In the genomic region with DNA sequence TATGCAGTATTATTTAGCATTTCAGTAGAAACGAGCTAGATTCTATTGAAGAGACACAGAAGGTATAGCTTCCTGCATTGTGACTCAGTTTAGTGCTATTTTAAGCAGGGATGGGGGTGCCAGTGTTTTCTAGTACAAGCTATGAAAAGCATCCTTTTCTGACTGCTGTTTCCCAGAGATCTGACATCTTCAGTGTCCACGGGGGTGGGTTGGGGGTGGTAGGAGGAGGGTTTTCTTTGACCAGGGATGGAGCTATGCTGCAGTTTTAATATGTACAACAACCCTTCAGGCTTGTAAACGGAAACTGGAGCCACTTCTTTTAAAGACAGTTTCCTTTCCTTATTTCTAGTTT, we compare ENCODE assay signal across 9 cellular contexts. TPM values are rescaled to one million over a fixed set of nuclear protein-coding genes. Genes with fewer than 3 reads are reported as not detected.
DNase-seq lines count a peak whose midpoint lies in the region; ATAC-seq and TF ChIP-seq lines count a peak whose summit lies in the region.
"Had no signal": no experiment of that assay in that cellular context is flagged by ENCODE, and none has a peak within 500 bp of the region (broad histone marks: within the 10 kb centered on the region; RNA-seq: fewer than 3 reads in every experiment).

No MANE protein-coding gene starts in this region.

- H3K9me3 ChIP-seq in RWPE2 (ENCODE audit: severe bottlenecking) (no peaks in the 10 kb centered on the region), skeletal muscle tissue (ENCODE audit: control insufficient read depth in 3 of 3, low read length in 3 of 3) (no peaks in the 10 kb centered on the region)

- H3K36me3 Mint-ChIP-seq in activated T-helper 2 cell treated with anti-CD3 and anti-CD28 coated beads, Interferon-gamma antibody, Interleukin-2, Interleukin-4, amounts not matched to agents 10 μg/mL and 5 μg/mL and 100 μg/mL, durations not matched to agents 14 hours and 24 hours and 36 hours (ENCODE audit: low read depth) = no peaks in the 10 kb centered on the region

- H3K36me3 ChIP-seq in RWPE2 (ENCODE audit: low read depth) (no peaks in the 10 kb centered on the region), skeletal muscle tissue (ENCODE audit: control insufficient read depth in 3 of 3, insufficient read depth in 3 of 3, low read length in 3 of 3) (no peaks in the 10 kb centered on the region)

- H3K9ac ChIP-seq in skeletal muscle tissue (ENCODE audit: low read depth in 1 of 3, low read length in 3 of 3) = peak overlapping the region in 2 of 3 donors; percentile 28 to 93

- peaks cover 6% of the 10 kb centered on the region for H3K4me1 Mint-ChIP-seq in activated T-helper 2 cell treated with anti-CD3 and anti-CD28 coated beads, Interferon-gamma antibody, Interleukin-2, Interleukin-4, amounts not matched to agents 10 μg/mL and 5 μg/mL and 100 μg/mL, durations not matched to agents 14 hours and 24 hours and 36 hours (ENCODE audit: low read depth)

- intact Hi-C loops in head of caudate nucleus (cut with DNase I) = no loop called here
- intact Hi-C loops in activated T-helper 2 cell treated with anti-CD3 and anti-CD28 coated beads, Interferon-gamma antibody, Interleukin-2, Interleukin-4, amounts not matched to agents 10 μg/mL and 5 μg/mL and 100 μg/mL, durations not matched to agents 14 hours and 24 hours and 36 hours (cut with micrococcal nuclease) = no loop called here

- H3K4me3 ChIP-seq in RWPE2 (ENCODE audit: severe bottlenecking) (no peak overlapping the region), skeletal muscle tissue (ENCODE audit: low read length in 3 of 3) (peak overlapping the region; percentile 90 to 93 (median 90))

- H3K27me3 Mint-ChIP-seq in activated T-helper 2 cell treated with anti-CD3 and anti-CD28 coated beads, Interferon-gamma antibody, Interleukin-2, Interleukin-4, amounts not matched to agents 10 μg/mL and 5 μg/mL and 100 μg/mL, durations not matched to agents 14 hours and 24 hours and 36 hours (ENCODE audit: low read depth) = peaks cover 28% of the 10 kb centered on the region

- ATAC-seq in RWPE2 (ENCODE audit: low read depth) = no peak

- no peak for TF ChIP-seq CTCF in RWPE2 (IDR thresholded peaks at IDR 0.05; ENCODE audit: poor library complexity, severe bottlenecking)

- no peaks in the 10 kb centered on the region for H3K9me3 Mint-ChIP-seq in activated T-helper 2 cell treated with anti-CD3 and anti-CD28 coated beads, Interferon-gamma antibody, Interleukin-2, Interleukin-4, amounts not matched to agents 10 μg/mL and 5 μg/mL and 100 μg/mL, durations not matched to agents 14 hours and 24 hours and 36 hours

- H3K4me3 Mint-ChIP-seq in activated T-helper 2 cell treated with anti-CD3 and anti-CD28 coated beads, Interferon-gamma antibody, Interleukin-2, Interleukin-4, amounts not matched to agents 10 μg/mL and 5 μg/mL and 100 μg/mL, durations not matched to agents 14 hours and 24 hours and 36 hours (ENCODE audit: low read depth) = no peak overlapping the region

- H3K27ac ChIP-seq in RWPE2 (ENCODE audit: poor library complexity, severe bottlenecking) (peak overlapping the region; percentile 97), skeletal muscle tissue (ENCODE audit: low read depth, low read length) (no peak overlapping the region)
- H3K27ac ChIP-seq: VCaP had no signal

- H3K27me3 ChIP-seq in RWPE2 (ENCODE audit: insufficient read depth, poor library complexity, severe bottlenecking) = no peaks in the 10 kb centered on the region
- H3K27me3 ChIP-seq in skeletal muscle tissue (ENCODE audit: control insufficient read depth in 3 of 3, insufficient read depth in 3 of 3, low read length in 3 of 3) = no peaks in the 10 kb centered on the region

- peak; percentile 81 for DNase-seq in GM04504 (ENCODE audit: low read depth)
- no peak for DNase-seq in RWPE2 (ENCODE audit: low spot score)
- peak in 40 of 42 donors; percentile 14 to 78 (median 49) for DNase-seq in head of caudate nucleus
- DNase-seq in effector CD4-positive, alpha-beta T cell = no peak
- DNase-seq in activated T-helper 2 cell treated with anti-CD3 and anti-CD28 coated beads, Interferon-gamma antibody, Interleukin-2, Interleukin-4, amounts not matched to agents 10 μg/mL and 5 μg/mL and 100 μg/mL, durations not matched to agents 14 hours and 24 hours and 36 hours (ENCODE audit: low spot score) = no peak
- no peak for DNase-seq in activated CD8-positive, alpha-beta memory T cell treated with anti-CD3 and anti-CD28 coated beads for 24 hours
- DNase-seq: effector CD8-positive, alpha-beta T cell had no signal

- H3K27ac Mint-ChIP-seq in activated T-helper 2 cell treated with anti-CD3 and anti-CD28 coated beads, Interferon-gamma antibody, Interleukin-2, Interleukin-4, amounts not matched to agents 10 μg/mL and 5 μg/mL and 100 μg/mL, durations not matched to agents 14 hours and 24 hours and 36 hours = no peak overlapping the region

- H3K4me1 ChIP-seq in RWPE2 (ENCODE audit: insufficient read depth, poor library complexity, severe bottlenecking) (peaks cover 9% of the 10 kb centered on the region), skeletal muscle tissue (ENCODE audit: control insufficient read depth in 3 of 3, insufficient read depth in 3 of 3, low read length in 3 of 3) (peaks cover 10 to 12% (median 11%) of the 10 kb centered on the region in 3 donors)

RNA-seq across cellular contexts. Expression of a gene that starts 2.7 kb away (rescaled TPM):
- 11.0 TPM for total RNA-seq in skeletal muscle tissue
- not detected in 2 replicates for total RNA-seq in activated T-helper 2 cell treated with anti-CD3 and anti-CD28 coated beads, Interferon-gamma antibody, Interleukin-2, Interleukin-4, amounts not matched to agents 10 μg/mL and 5 μg/mL and 100 μg/mL, durations not matched to agents 14 hours and 24 hours and 36 hours

Comparison
In these comparisons a context has a peak if more than half of its experiments do, and no peak if none do; other contexts are left out.
1. DNase-seq: peak in GM04504 (single experiment) and head of caudate nucleus (40 of 42); none in RWPE2 (single experiment), effector CD4-positive, alpha-beta T cell (single experiment), activated T-helper 2 cell treated with anti-CD3 and anti-CD28 coated beads, Interferon-gamma antibody, Interleukin-2, Interleukin-4, amounts not matched to agents 10 μg/mL and 5 μg/mL and 100 μg/mL, durations not matched to agents 14 hours and 24 hours and 36 hours (single experiment) and activated CD8-positive, alpha-beta memory T cell treated with anti-CD3 and anti-CD28 coated beads for 24 hours (single experiment).
2. RNA of a gene that starts 2.7 kb away (total RNA-seq): 11.0 TPM in skeletal muscle tissue (single experiment); not detected in activated T-helper 2 cell treated with anti-CD3 and anti-CD28 coated beads, Interferon-gamma antibody, Interleukin-2, Interleukin-4, amounts not matched to agents 10 μg/mL and 5 μg/mL and 100 μg/mL, durations not matched to agents 14 hours and 24 hours and 36 hours; every median in the first group is over 10 times any median in the second.